1 cellular context compared by ENCODE assay signal in genomic region chr10:95628786-95629185, GRCh38.
TF ChIP-seq lines count a peak whose summit lies in the region.

No MANE protein-coding gene starts in this region.

TF ChIP-seq in WTC11, 78 proteins besides CTCF, POLR2A, EP300 and RAD21 (continued from another document):
- TF ChIP-seq GRHL2 (CRISPR knock-in tag; IDR thresholded peaks at IDR 0.05; ENCODE audit: insufficient replicate concordance, severe bottlenecking) (no peak), FOXP1 (CRISPR knock-in tag; IDR thresholded peaks at IDR 0.05; ENCODE audit: borderline replicate concordance) (no peak), SMAD3 (CRISPR knock-in tag; IDR thresholded peaks at IDR 0.05; ENCODE audit: borderline replicate concordance) (no peak)
- TF ChIP-seq, protein P1, sequence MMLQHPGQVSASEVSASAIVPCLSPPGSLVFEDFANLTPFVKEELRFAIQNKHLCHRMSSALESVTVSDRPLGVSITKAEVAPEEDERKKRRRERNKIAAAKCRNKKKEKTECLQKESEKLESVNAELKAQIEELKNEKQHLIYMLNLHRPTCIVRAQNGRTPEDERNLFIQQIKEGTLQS (CRISPR knock-in tag; conservative IDR thresholded peaks at IDR 0.05), result no peak
- TF ChIP-seq, protein P2, sequence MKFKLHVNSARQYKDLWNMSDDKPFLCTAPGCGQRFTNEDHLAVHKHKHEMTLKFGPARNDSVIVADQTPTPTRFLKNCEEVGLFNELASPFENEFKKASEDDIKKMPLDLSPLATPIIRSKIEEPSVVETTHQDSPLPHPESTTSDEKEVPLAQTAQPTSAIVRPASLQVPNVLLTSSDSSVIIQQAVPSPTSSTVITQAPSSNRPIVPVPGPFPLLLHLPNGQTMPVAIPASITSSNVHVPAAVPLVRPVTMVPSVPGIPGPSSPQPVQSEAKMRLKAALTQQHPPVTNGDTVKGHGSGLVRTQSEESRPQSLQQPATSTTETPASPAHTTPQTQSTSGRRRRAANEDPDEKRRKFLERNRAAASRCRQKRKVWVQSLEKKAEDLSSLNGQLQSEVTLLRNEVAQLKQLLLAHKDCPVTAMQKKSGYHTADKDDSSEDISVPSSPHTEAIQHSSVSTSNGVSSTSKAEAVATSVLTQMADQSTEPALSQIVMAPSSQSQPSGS (CRISPR knock-in tag; IDR thresholded peaks at IDR 0.05; ENCODE audit: borderline replicate concordance, low read depth), result no peak
- TF ChIP-seq, protein P3, sequence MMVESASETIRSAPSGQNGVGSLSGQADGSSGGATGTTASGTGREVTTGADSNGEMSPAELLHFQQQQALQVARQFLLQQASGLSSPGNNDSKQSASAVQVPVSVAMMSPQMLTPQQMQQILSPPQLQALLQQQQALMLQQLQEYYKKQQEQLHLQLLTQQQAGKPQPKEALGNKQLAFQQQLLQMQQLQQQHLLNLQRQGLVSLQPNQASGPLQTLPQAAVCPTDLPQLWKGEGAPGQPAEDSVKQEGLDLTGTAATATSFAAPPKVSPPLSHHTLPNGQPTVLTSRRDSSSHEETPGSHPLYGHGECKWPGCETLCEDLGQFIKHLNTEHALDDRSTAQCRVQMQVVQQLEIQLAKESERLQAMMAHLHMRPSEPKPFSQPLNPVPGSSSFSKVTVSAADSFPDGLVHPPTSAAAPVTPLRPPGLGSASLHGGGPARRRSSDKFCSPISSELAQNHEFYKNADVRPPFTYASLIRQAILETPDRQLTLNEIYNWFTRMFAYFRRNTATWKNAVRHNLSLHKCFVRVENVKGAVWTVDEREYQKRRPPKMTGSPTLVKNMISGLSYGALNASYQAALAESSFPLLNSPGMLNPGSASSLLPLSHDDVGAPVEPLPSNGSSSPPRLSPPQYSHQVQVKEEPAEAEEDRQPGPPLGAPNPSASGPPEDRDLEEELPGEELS (CRISPR knock-in tag; IDR thresholded peaks at IDR 0.05), result no peak
TF ChIP-seq in WTC11: peak in this region for 0.
